ENCODE assay signal across 21 cellular contexts in genomic region chr13:51005566-51005965, GRCh38.
A peak's percentile ranks its signal among the peaks of the same experiment; 100 is the strongest.
DNase-seq lines count a peak whose midpoint lies in the region; ATAC-seq, FAIRE-seq and TF ChIP-seq lines count a peak whose summit lies in the region.
"Had no signal": no experiment of that assay in that cellular context is flagged by ENCODE, and none has a peak within 500 bp of the region (broad histone marks: within the 10 kb centered on the region; RNA-seq: fewer than 3 reads in every experiment).

No MANE protein-coding gene starts in this region.

- no peaks in the 10 kb centered on the region for H4K20me1 ChIP-seq in HepG2 (ENCODE audit: insufficient read depth, low read length)

- H3K36me3 Mint-ChIP-seq in osteocyte (ENCODE audit: unreplicated experiment) (no peaks in the 10 kb centered on the region), chondrocyte (ENCODE audit: low read depth) (no peaks in the 10 kb centered on the region)
- H3K36me3 Mint-ChIP-seq: CD4-positive, alpha-beta memory T cell had no signal

- no peak for FAIRE-seq in HepG2 (lab: Jason Lieb, UNC)
- FAIRE-seq: GM12878, GM19239 had no signal

- H3K36me3 ChIP-seq in HepG2 (replicated peaks in 1 of 2; ENCODE audit: control insufficient read depth in 1 of 2, insufficient read depth in 2 of 2, low read length in 2 of 2) = no peaks in the 10 kb centered on the region
- no peaks in the 10 kb centered on the region for H3K36me3 ChIP-seq in right lobe of liver
- H3K36me3 ChIP-seq in esophagus squamous epithelium = no peaks in the 10 kb centered on the region
- no peaks in the 10 kb centered on the region for H3K36me3 ChIP-seq in uterus

- BruUV-seq in HepG2 (replicated peaks; lab: Mats Ljungman, UMichigan) = no TSS peak

- H3K9me3 Mint-ChIP-seq in osteocyte (ENCODE audit: unreplicated experiment) (no peaks in the 10 kb centered on the region), chondrocyte (ENCODE audit: low read depth) (no peaks in the 10 kb centered on the region)

- TF ChIP-seq EP300 in HepG2 (IDR thresholded peaks at IDR 0.05; ENCODE audit: low read depth in 2 of 2, low read length in 2 of 2) = no peak
- TF ChIP-seq EP300 in HepG2 (CRISPR knock-in tag; IDR thresholded peaks at IDR 0.05; ENCODE audit: borderline replicate concordance) = no peak

- H3K27ac ChIP-seq in HepG2 (ENCODE audit: extremely low read length, insufficient read depth, low read length) (no peak overlapping the region), right lobe of liver (no peak overlapping the region), esophagus squamous epithelium (peak overlapping the region in 3 of 4 donors; percentile 1 to 68 (median 22)), uterus (peak overlapping the region; percentile 56 to 74)

- H3K4me3 ChIP-seq in HepG2 (replicated peaks in 1 of 3; ENCODE audit: insufficient read depth in 1 of 3, low read depth in 2 of 3, low read length in 3 of 3) (no peak overlapping the region), right lobe of liver (no peak overlapping the region), esophagus squamous epithelium (no peak overlapping the region), uterus (no peak overlapping the region)
- H3K4me3 ChIP-seq: GM12878 had no signal

- 30% methylated on average over 3 of the region's 4 CpGs for WGBS in HepG2 (ENCODE audit: low lambda C conversion rate)
- WGBS in right lobe of liver (ENCODE audit: insufficient coverage, low coverage, low lambda C conversion rate, missing lambda C conversion rate) = 61% methylated on average over 3 of the region's 4 CpGs
- WGBS in esophagus squamous epithelium, 2 donors = 49 to 53% methylated on average over 4 of the region's 4 CpGs

- H3K27me3 Mint-ChIP-seq in osteocyte (ENCODE audit: unreplicated experiment) = peaks cover 24% of the 10 kb centered on the region
- H3K27me3 Mint-ChIP-seq in chondrocyte (ENCODE audit: low read depth) = peaks cover 11% of the 10 kb centered on the region

- no peak overlapping the region for H3K9ac ChIP-seq in HepG2 (ENCODE audit: insufficient read depth, low read depth, low read length)

- no peak for TF ChIP-seq POLR2A in HepG2 (IDR thresholded peaks at IDR 0.05; ENCODE audit: insufficient read depth in 1 of 2, low read depth in 2 of 2, low read length in 2 of 2)
- no peak for TF ChIP-seq POLR2A in right lobe of liver (IDR thresholded peaks at IDR 0.05)
- TF ChIP-seq POLR2A in esophagus squamous epithelium (IDR thresholded peaks at IDR 0.05) = no peak
- TF ChIP-seq POLR2A in uterus (IDR thresholded peaks at IDR 0.05) = no peak

- no peak for DNase-seq in HepG2 (ENCODE audit: low spot score)
- DNase-seq in right lobe of liver = no peak
- DNase-seq in esophagus squamous epithelium (lab: John Stamatoyannopoulos, UW) = no peak
- peak; percentile 46 for DNase-seq in osteocyte (ENCODE audit: extremely low spot score, unreplicated experiment)
- no peak for DNase-seq in uterus
- no peak for DNase-seq in chondrocyte (ENCODE audit: low spot score)
- DNase-seq: CD4-positive, alpha-beta memory T cell; DMS53; EL; GOT3; KG1; NCI-H1105 treated with DMSO at 0.1 percent for 48 hours; NCI-H1694; NCI-H2081 treated with DMSO at 0.1 percent for 48 hours; NCI-H446 treated with DMSO at 0.1 percent for 48 hours had no signal

- H2AFZ ChIP-seq in HepG2 (ENCODE audit: low read length) = no peak overlapping the region

- H3K27me3 ChIP-seq in HepG2 (ENCODE audit: control insufficient read depth in 1 of 2, insufficient read depth in 2 of 2, low read length in 2 of 2) (no peaks in the 10 kb centered on the region; a peak in 1 of 5 replicates), right lobe of liver (no peaks in the 10 kb centered on the region), esophagus squamous epithelium (peaks cover 0 to 8% (median 0%) of the 10 kb centered on the region in 4 donors), uterus (no peaks in the 10 kb centered on the region)

- in situ Hi-C loops in HepG2 (cut with HindIII; ENCODE audit: extremely low pct_ligation_motif_present, low pct_unique_long_range_greater_than_20kb) = no loop called here

- TF ChIP-seq CTCF in HepG2 (CRISPR knock-in tag; IDR thresholded peaks at IDR 0.05) = no peak
- no peak for TF ChIP-seq CTCF in right lobe of liver (IDR thresholded peaks at IDR 0.05)
- TF ChIP-seq CTCF in esophagus squamous epithelium (IDR thresholded peaks at IDR 0.05) = no peak
- no peak for TF ChIP-seq CTCF in osteocyte (IDR thresholded peaks at IDR 0.05)
- no peak for TF ChIP-seq CTCF in uterus (IDR thresholded peaks at IDR 0.05)
- TF ChIP-seq CTCF in chondrocyte (IDR thresholded peaks at IDR 0.05) = no peak

- H3K4me1 Mint-ChIP-seq in osteocyte (ENCODE audit: unreplicated experiment) = no peaks in the 10 kb centered on the region
- peaks cover 6% of the 10 kb centered on the region for H3K4me1 Mint-ChIP-seq in chondrocyte (ENCODE audit: low read depth)
- H3K4me1 Mint-ChIP-seq: B cell; CD4-positive, alpha-beta memory T cell had no signal

- intact Hi-C loops in HepG2 (cut with micrococcal nuclease; ENCODE audit: unreplicated experiment) (no loop called here), right lobe of liver (cut with DNase I) (no loop called here), esophagus squamous epithelium (cut with DNase I) (no loop called here), uterus (cut with DNase I; ENCODE audit: low total_unique reads) (no loop called here)

- no peaks in the 10 kb centered on the region for H3K79me2 ChIP-seq in HepG2 (ENCODE audit: insufficient read depth, low read length)

- TF ChIP-seq RAD21 in HepG2 (CRISPR knock-in tag; IDR thresholded peaks at IDR 0.05) = no peak

- H3K4me1 ChIP-seq in HepG2 (ENCODE audit: insufficient read depth, low read length) = peaks cover 26% of the 10 kb centered on the region
- H3K4me1 ChIP-seq in right lobe of liver = peaks cover 0 to 4% (median 0%) of the 10 kb centered on the region in 4 donors
- peaks cover 3 to 21% (median 5%) of the 10 kb centered on the region in 3 donors for H3K4me1 ChIP-seq in esophagus squamous epithelium
- H3K4me1 ChIP-seq in uterus = peaks cover 0 to 6% of the 10 kb centered on the region in 2 donors

- no peak overlapping the region for H3K27ac Mint-ChIP-seq in osteocyte (ENCODE audit: unreplicated experiment)
- no peak overlapping the region for H3K27ac Mint-ChIP-seq in chondrocyte (ENCODE audit: unreplicated experiment)
- H3K27ac Mint-ChIP-seq: B cell; CD4-positive, alpha-beta memory T cell had no signal

- ATAC-seq in HepG2 (peak; percentile 16; the same call in 2 of the 3 replicates), right lobe of liver (no peak), HG02870 (IDR thresholded peaks at IDR 0.05; ENCODE audit: unreplicated experiment) (no peak), GM21528 (IDR thresholded peaks at IDR 0.05; ENCODE audit: low FRiP score, unreplicated experiment) (no peak)
- ATAC-seq: GM12878, Panc1 had no signal

- H3K4me2 ChIP-seq in HepG2 (ENCODE audit: low read depth, low read length) = peak overlapping the region; percentile 65

- CTCF ChIA-PET in HepG2 (lab: Yijun Ruan, JAX; ENCODE audit: low intra/inter-chr PET ratio, low total read pairs) = no interaction called here

- H3K4me3 Mint-ChIP-seq in osteocyte (ENCODE audit: unreplicated experiment) = no peak overlapping the region
- H3K4me3 Mint-ChIP-seq in chondrocyte (ENCODE audit: unreplicated experiment) = no peak overlapping the region
- H3K4me3 Mint-ChIP-seq: B cell; CD4-positive, alpha-beta memory T cell had no signal

- POLR2A ChIA-PET in HepG2 (lab: Yijun Ruan, JAX) = no interaction called here

- H3K9me3 ChIP-seq in HepG2 (ENCODE audit: low read length) (no peaks in the 10 kb centered on the region), right lobe of liver (no peaks in the 10 kb centered on the region), esophagus squamous epithelium (no peaks in the 10 kb centered on the region), uterus (no peaks in the 10 kb centered on the region)

TF ChIP-seq in HepG2, 621 proteins besides CTCF, POLR2A, EP300 and RAD21:
- TF ChIP-seq CHD4 (IDR thresholded peaks at IDR 0.05; ENCODE audit: borderline replicate concordance, low read length) = no peak
- TF ChIP-seq RNF2 (conservative IDR thresholded peaks at IDR 0.05; ENCODE audit: low read depth) = no peak
- no peak for TF ChIP-seq KDM1A (CRISPR knock-in tag; IDR thresholded peaks at IDR 0.05)
- no peak for TF ChIP-seq KMT2B (CRISPR knock-in tag; IDR thresholded peaks at IDR 0.05)
- no peak for TF ChIP-seq PAWR (CRISPR knock-in tag; IDR thresholded peaks at IDR 0.05; ENCODE audit: borderline replicate concordance)
- no peak for TF ChIP-seq SKI (IDR thresholded peaks at IDR 0.05; ENCODE audit: partially characterized antibody)
- TF ChIP-seq USF2 (IDR thresholded peaks at IDR 0.05; ENCODE audit: low read depth, low read length) = peak; percentile 61; the same call in 1 of the 2 replicates
- no peak for TF ChIP-seq USF2 (CRISPR knock-in tag; IDR thresholded peaks at IDR 0.05; ENCODE audit: borderline replicate concordance)
- TF ChIP-seq FOXA3 (CRISPR knock-in tag; IDR thresholded peaks at IDR 0.05) = no peak
- TF ChIP-seq ZNF746 (CRISPR knock-in tag; IDR thresholded peaks at IDR 0.05) = no peak
- peak; percentile 79; the same call in 1 of the 2 replicates for TF ChIP-seq RAD51 (IDR thresholded peaks at IDR 0.05; ENCODE audit: borderline replicate concordance)
- TF ChIP-seq ZNF558 (CRISPR knock-in tag; IDR thresholded peaks at IDR 0.05; ENCODE audit: borderline replicate concordance) = no peak

Comparison
In these comparisons a context has a peak if more than half of its experiments do, and no peak if none do; other contexts are left out.
1. H3K27ac ChIP-seq: peak in esophagus squamous epithelium (3 of 4) and uterus (2 of 2); none in HepG2 (single experiment) and right lobe of liver (0 of 3).